In genomic region chr5:56039985-56040384, GRCh38 we compare ENCODE assay signal across 18 cellular contexts. TPM values are rescaled to one million over a fixed set of nuclear protein-coding genes. Genes with fewer than 3 reads are reported as not detected.
DNase-seq lines count a peak whose midpoint lies in the region; ATAC-seq, FAIRE-seq and TF ChIP-seq lines count a peak whose summit lies in the region.
"Had no signal": no experiment of that assay in that cellular context is flagged by ENCODE, and none has a peak within 500 bp of the region (broad histone marks: within the 10 kb centered on the region; RNA-seq: fewer than 3 reads in every experiment).

No MANE protein-coding gene starts in this region.

- in situ Hi-C loops in brain microvascular endothelial cell (cut with HindIII; ENCODE audit: low pct_ligation_motif_present, low sequenced_read_pairs): no loop called here

- intact Hi-C loops in CD14-positive monocyte (cut with micrococcal nuclease): no loop called here
- intact Hi-C loops in kidney (cut with DNase I): no loop called here
- intact Hi-C loops in activated CD8-positive, alpha-beta T cell treated with anti-CD3 and anti-CD28 coated beads for 36 hours (cut with micrococcal nuclease): no loop called here

- CTCF ChIA-PET in activated CD8-positive, alpha-beta T cell treated with anti-CD3 and anti-CD28 coated beads for 36 hours (lab: Charles Lee): no interaction called here

- peaks cover 0 to 5% of the 10 kb centered on the region in 2 donors for H3K4me1 ChIP-seq in kidney (ENCODE audit: control insufficient read depth in 1 of 2, insufficient read depth in 1 of 2, low read depth in 1 of 2, low read length in 2 of 2)

- H3K4me3 Mint-ChIP-seq in CD14-positive monocyte: no peak overlapping the region
- no peak overlapping the region for H3K4me3 Mint-ChIP-seq in activated CD8-positive, alpha-beta T cell treated with anti-CD3 and anti-CD28 coated beads for 36 hours
- H3K4me3 Mint-ChIP-seq: H9 had no signal

- H3K36me3 ChIP-seq in brain microvascular endothelial cell (replicated peaks) (no peaks in the 10 kb centered on the region), kidney (ENCODE audit: control insufficient read depth in 1 of 2, insufficient read depth in 2 of 2, low read length in 2 of 2) (no peaks in the 10 kb centered on the region)

- DNase-seq in CD14-positive monocyte (ENCODE audit: low spot score) (no peak), MV-4-11 (lab: John Stamatoyannopoulos, UW) (peak; percentile 41), brain microvascular endothelial cell (peak; percentile 40), lung microvascular endothelial cell (ENCODE audit: low read depth in 2 of 2) (peak; percentile 28 to 40), kidney (no peak)
- DNase-seq in activated CD8-positive, alpha-beta T cell treated with anti-CD3 and anti-CD28 coated beads for 36 hours: no peak
- DNase-seq: activated CD4-positive, CD25-positive, alpha-beta regulatory T cell; activated CD8-positive, alpha-beta memory T cell treated with anti-CD3 and anti-CD28 coated beads for 24 hours; cerebellar nuclear complex; H9; midbrain; stimulated activated CD4-positive, alpha-beta T cell treated with anti-CD3 and anti-CD28 coated beads, Interleukin-4, amount 100 ng/mL, for 1 hour; stimulated activated CD8-positive, alpha-beta memory T cell treated with anti-CD3 and anti-CD28 coated beads, Interleukin-4, amount 100 ng/mL, for 48 hours had no signal

- peaks cover 0 to 4% (median 0%) of the 10 kb centered on the region in 7 donors for H3K9me3 Mint-ChIP-seq in CD14-positive monocyte
- no peaks in the 10 kb centered on the region for H3K9me3 Mint-ChIP-seq in activated CD8-positive, alpha-beta T cell treated with anti-CD3 and anti-CD28 coated beads for 36 hours
- H3K9me3 Mint-ChIP-seq: activated T-helper 2 cell treated with anti-CD3 and anti-CD28 coated beads, Interferon-gamma antibody, Interleukin-2, Interleukin-4, amounts not matched to agents 10 μg/mL and 5 μg/mL and 100 μg/mL, durations not matched to agents 14 hours and 24 hours and 36 hours had no signal

- peaks cover 24% of the 10 kb centered on the region for H3K4me1 Mint-ChIP-seq in CD14-positive monocyte
- H3K4me1 Mint-ChIP-seq in activated CD8-positive, alpha-beta T cell treated with anti-CD3 and anti-CD28 coated beads for 36 hours (ENCODE audit: low read depth): peaks cover 19% of the 10 kb centered on the region

- H3K27me3 Mint-ChIP-seq in CD14-positive monocyte (ENCODE audit: low read depth in 3 of 3): peaks cover 0 to 3% (median 0%) of the 10 kb centered on the region in 3 donors
- H3K27me3 Mint-ChIP-seq in activated CD8-positive, alpha-beta T cell treated with anti-CD3 and anti-CD28 coated beads for 36 hours: no peaks in the 10 kb centered on the region

- ATAC-seq in activated CD8-positive, alpha-beta T cell treated with anti-CD3 and anti-CD28 coated beads for 36 hours: no peak
- no peak for ATAC-seq in HG02938 (IDR thresholded peaks at IDR 0.05; ENCODE audit: unreplicated experiment)
- no peak for ATAC-seq in HG03520 (IDR thresholded peaks at IDR 0.05; ENCODE audit: unreplicated experiment)

- TF ChIP-seq CTCF in CD14-positive monocyte (IDR thresholded peaks at IDR 0.05) (no peak), brain microvascular endothelial cell (IDR thresholded peaks at IDR 0.05; ENCODE audit: low read depth, low read length, missing control alignments) (no peak), kidney (IDR thresholded peaks at IDR 0.05; ENCODE audit: borderline replicate concordance, extremely low read depth, insufficient read depth) (no peak)
- TF ChIP-seq CTCF in activated CD8-positive, alpha-beta T cell treated with anti-CD3 and anti-CD28 coated beads for 36 hours (IDR thresholded peaks at IDR 0.05): no peak

- peak overlapping the region in 4 of 7 donors; percentile 3 to 62 (median 11) for H3K27ac Mint-ChIP-seq in CD14-positive monocyte
- no peak overlapping the region for H3K27ac Mint-ChIP-seq in activated CD8-positive, alpha-beta T cell treated with anti-CD3 and anti-CD28 coated beads for 36 hours
- H3K27ac Mint-ChIP-seq: activated T-helper 2 cell treated with anti-CD3 and anti-CD28 coated beads, Interferon-gamma antibody, Interleukin-2, Interleukin-4, amounts not matched to agents 10 μg/mL and 5 μg/mL and 100 μg/mL, durations not matched to agents 14 hours and 24 hours and 36 hours; H9 had no signal

- H3K4me3 ChIP-seq in brain microvascular endothelial cell (ENCODE audit: low read depth, low read length) (no peak overlapping the region), kidney (ENCODE audit: low read length in 2 of 2) (no peak overlapping the region)
- H3K4me3 ChIP-seq: SK-N-MC had no signal

- POLR2A ChIA-PET in activated CD8-positive, alpha-beta T cell treated with anti-CD3 and anti-CD28 coated beads for 36 hours (lab: Charles Lee): no interaction called here

- no peaks in the 10 kb centered on the region for H3K36me3 Mint-ChIP-seq in CD14-positive monocyte
- no peaks in the 10 kb centered on the region for H3K36me3 Mint-ChIP-seq in activated CD8-positive, alpha-beta T cell treated with anti-CD3 and anti-CD28 coated beads for 36 hours (ENCODE audit: low read depth)

- H3K9ac ChIP-seq in kidney (ENCODE audit: low read length in 2 of 2): no peak overlapping the region

- H3K27ac ChIP-seq in brain microvascular endothelial cell (no peak overlapping the region), kidney (ENCODE audit: low read depth in 2 of 2, low read length in 2 of 2) (no peak overlapping the region)
- H3K27ac ChIP-seq: SK-N-MC had no signal

- no peak for FAIRE-seq in kidney (lab: Jason Lieb, UNC)
- FAIRE-seq: D721Med had no signal

- H3K27me3 ChIP-seq in brain microvascular endothelial cell (replicated peaks): no peaks in the 10 kb centered on the region

- no peaks in the 10 kb centered on the region for H3K9me3 ChIP-seq in kidney (ENCODE audit: control insufficient read depth in 1 of 2, low read length in 2 of 2)

RNA-seq across cellular contexts. Expression of gene IL6ST, which starts 45.2 kb away (rescaled TPM):
- 10 to 100 TPM; 25.7 to 28.7 TPM for polyA plus RNA-seq in CD14-positive monocyte
- 506 and 692 TPM in 2 replicates for total RNA-seq in lung microvascular endothelial cell
- 378 TPM for total RNA-seq in kidney
- polyA plus RNA-seq in kidney (ENCODE audit: insufficient read depth, low read depth, low replicate concordance): 39.2 TPM
- total RNA-seq in activated CD8-positive, alpha-beta T cell treated with anti-CD3 and anti-CD28 coated beads for 36 hours: 10 to 100 TPM; 31.4 to 35.3 TPM

Comparison
In these comparisons a context has a peak if more than half of its experiments do, and no peak if none do; other contexts are left out.
1. DNase-seq: peak in MV-4-11 (single experiment), brain microvascular endothelial cell (single experiment) and lung microvascular endothelial cell (2 of 2); none in CD14-positive monocyte (single experiment), kidney (single experiment) and activated CD8-positive, alpha-beta T cell treated with anti-CD3 and anti-CD28 coated beads for 36 hours (single experiment).
2. RNA of gene IL6ST, which starts 45.2 kb away (total RNA-seq): 506 to 692 TPM in lung microvascular endothelial cell and 378 TPM in kidney (single experiment); 31.4 to 35.3 TPM in activated CD8-positive, alpha-beta T cell treated with anti-CD3 and anti-CD28 coated beads for 36 hours; every median in the first group is over 10 times any median in the second.